17 cellular contexts compared by ENCODE assay signal in genomic region chr14:101716956-101717662, GRCh38. TPM values are rescaled to one million over a fixed set of nuclear protein-coding genes. Genes with fewer than 3 reads are reported as not detected.
DNase-seq lines count a peak whose midpoint lies in the region; ATAC-seq and TF ChIP-seq lines count a peak whose summit lies in the region.
"Had no signal": no experiment of that assay in that cellular context is flagged by ENCODE, and none has a peak within 500 bp of the region (broad histone marks: within the 10 kb centered on the region; RNA-seq: fewer than 3 reads in every experiment).

No MANE protein-coding gene starts in this region.

- H2AFZ ChIP-seq in PC-3 (ENCODE audit: low read length) (no peak overlapping the region), neural progenitor cell (replicated peaks) (peak overlapping the region; percentile 29)

- H3K4me2 ChIP-seq in PC-3 (ENCODE audit: low read length) (no peak overlapping the region), neural progenitor cell (no peak overlapping the region)

- H3K27me3 Mint-ChIP-seq in neural progenitor cell (ENCODE audit: insufficient read depth, low read depth) = peaks cover 5% of the 10 kb centered on the region

- no peaks in the 10 kb centered on the region for H3K9me3 ChIP-seq in PC-3 (ENCODE audit: low read length)
- H3K9me3 ChIP-seq in colonic mucosa = no peaks in the 10 kb centered on the region
- H3K9me3 ChIP-seq in neural progenitor cell (ENCODE audit: low read depth) = no peaks in the 10 kb centered on the region
- H3K9me3 ChIP-seq: adrenal gland, MG63 had no signal

- TF ChIP-seq CTCF in PC-3 (conservative IDR thresholded peaks at IDR 0.05; ENCODE audit: low read depth, low read length) = 0 out of 2 replicates have a peak, but pooled peaks have one; percentile 1
- no peak for TF ChIP-seq CTCF in colonic mucosa (IDR thresholded peaks at IDR 0.05)
- TF ChIP-seq CTCF in neural progenitor cell (IDR thresholded peaks at IDR 0.05) = no peak
- no peak for TF ChIP-seq CTCF in foreskin keratinocyte (conservative IDR thresholded peaks at IDR 0.05)

- CTCF ChIA-PET in PC-3 (lab: Charles Lee) = no interaction called here

- H3F3A ChIP-seq in PC-3 (ENCODE audit: low read length, unreplicated experiment) (no peaks in the 10 kb centered on the region), neural progenitor cell (ENCODE audit: low read depth) (no peaks in the 10 kb centered on the region)

- no peak overlapping the region for H3K4me3 ChIP-seq in PC-3 (ENCODE audit: low read length)
- H3K4me3 ChIP-seq in colonic mucosa = no peak overlapping the region
- no peak overlapping the region for H3K4me3 ChIP-seq in neural progenitor cell
- H3K4me3 ChIP-seq: adrenal gland, MG63 had no signal

- H4K20me1 ChIP-seq in PC-3 (ENCODE audit: low read length) (no peaks in the 10 kb centered on the region), neural progenitor cell (ENCODE audit: low read depth) (no peaks in the 10 kb centered on the region)

- intact Hi-C loops in PC-3 (cut with micrococcal nuclease) = no loop called here
- intact Hi-C loops in colonic mucosa (cut with DNase I) = no loop called here

- H3K36me3 Mint-ChIP-seq in neural progenitor cell = no peaks in the 10 kb centered on the region

- no peaks in the 10 kb centered on the region for H3K36me3 ChIP-seq in PC-3 (ENCODE audit: low read depth, low read length)
- H3K36me3 ChIP-seq in colonic mucosa = no peaks in the 10 kb centered on the region
- H3K36me3 ChIP-seq in neural progenitor cell = no peaks in the 10 kb centered on the region
- H3K36me3 ChIP-seq: adrenal gland, MG63 had no signal

- H3K4me3 Mint-ChIP-seq in neural progenitor cell = no peak overlapping the region
- H3K4me3 Mint-ChIP-seq: T-helper 1 cell treated with Interleukin-12 subunit alpha and Interleukin-12 subunit beta and Interleukin-4 antibody, amounts not matched to agents 30 μg/mL and 1 μg/mL, for 36 hours had no signal

- no TSS peak for BruUV-seq in PC-3 (replicated peaks; lab: Mats Ljungman, UMichigan)

- peaks cover 3% of the 10 kb centered on the region for H3K4me1 Mint-ChIP-seq in neural progenitor cell

- H3K79me2 ChIP-seq in PC-3 (ENCODE audit: low read length) (no peaks in the 10 kb centered on the region), neural progenitor cell (ENCODE audit: low read depth) (no peaks in the 10 kb centered on the region)

- H3K27ac Mint-ChIP-seq in neural progenitor cell = no peak overlapping the region
- H3K27ac Mint-ChIP-seq: progenitor cell of endocrine pancreas; T-helper 1 cell treated with Interleukin-12 subunit alpha and Interleukin-12 subunit beta and Interleukin-4 antibody, amounts not matched to agents 30 μg/mL and 1 μg/mL, for 36 hours had no signal

- POLR2A ChIA-PET in PC-3 (lab: Charles Lee; ENCODE audit: unreplicated experiment) = no interaction called here

- DNase-seq in EH (ENCODE audit: low read depth) (peak; percentile 46), PC-3 (no peak), colonic mucosa (peak; percentile 13), neural progenitor cell (ENCODE audit: low spot score) (no peak), foreskin keratinocyte (no peak), HUDEP-2 (lab: John Stamatoyannopoulos, UW; ENCODE audit: unreplicated experiment in 76 of 76) (no peak), SK-N-DZ (ENCODE audit: low spot score) (no peak)
- DNase-seq: activated CD4-positive, CD25-positive, alpha-beta regulatory T cell treated with anti-CD3 and anti-CD28 coated beads, Interleukin-2, amount 50 U/mL, for 72 hours; DMS79 treated with DMSO at 0.1 percent for 48 hours; islet precursor cell; MG63; NCI-H2081; stimulated activated CD4-positive, alpha-beta T cell treated with anti-CD3 and anti-CD28 coated beads, Interleukin-12 subunit alpha, Interleukin-12 subunit beta, amount 100 ng/mL, for 4 hours had no signal

- no peaks in the 10 kb centered on the region for H3K9me2 ChIP-seq in PC-3 (replicated peaks; ENCODE audit: low read length)

- peaks cover 4% of the 10 kb centered on the region for H3K9me3 Mint-ChIP-seq in neural progenitor cell

- H3K27me3 ChIP-seq in PC-3 (ENCODE audit: low read length) (no peaks in the 10 kb centered on the region), colonic mucosa (no peaks in the 10 kb centered on the region), neural progenitor cell (no peaks in the 10 kb centered on the region), foreskin keratinocyte (no peaks in the 10 kb centered on the region)
- H3K27me3 ChIP-seq: adrenal gland, MG63 had no signal

- H3K4me1 ChIP-seq in PC-3 (ENCODE audit: insufficient read depth, low read length) (peaks cover 9% of the 10 kb centered on the region), colonic mucosa (no peaks in the 10 kb centered on the region), neural progenitor cell (no peaks in the 10 kb centered on the region), foreskin keratinocyte (no peaks in the 10 kb centered on the region)
- H3K4me1 ChIP-seq: adrenal gland had no signal

- no peak overlapping the region for H3K9ac ChIP-seq in PC-3 (ENCODE audit: low read length)
- H3K9ac ChIP-seq in colonic mucosa (ENCODE audit: low read depth in 2 of 2, low read length in 2 of 2) = no peak overlapping the region
- no peak overlapping the region for H3K9ac ChIP-seq in neural progenitor cell

- no peak for ATAC-seq in PC-3
- ATAC-seq in foreskin keratinocyte = no peak
- ATAC-seq in GM21576 (IDR thresholded peaks at IDR 0.05; ENCODE audit: unreplicated experiment) = no peak

- H3K27ac ChIP-seq in PC-3 (ENCODE audit: low read length) (no peak overlapping the region), colonic mucosa (no peak overlapping the region), neural progenitor cell (no peak overlapping the region), foreskin keratinocyte (no peak overlapping the region)
- H3K27ac ChIP-seq: adrenal gland had no signal

RNA-seq across cellular contexts. Expression of gene PPP2R5C, which starts 44.4 kb away (rescaled TPM):
- total RNA-seq in PC-3 (2014; rRNA removed) (92.9 and 96.1 TPM in 2 replicates), colonic mucosa (100 to 1,000 TPM; 146 to 153 TPM), neural progenitor cell (ENCODE audit: low replicate concordance) (113 and 183 TPM in 2 replicates), foreskin keratinocyte (74.5 and 77.0 TPM in 2 replicates)
- 51.8 and 54.7 TPM in 2 replicates for polyA plus RNA-seq in foreskin keratinocyte
- 33.0 and 34.3 TPM in 2 replicates for polyA plus RNA-seq in SK-N-DZ (2014; cell fraction: cytosol; rRNA removed)
- 31.6 and 43.3 TPM in 2 replicates for polyA plus RNA-seq in SK-N-DZ (2014; cell fraction: nucleus; rRNA removed)

Comparison
In these comparisons a context has a peak if more than half of its experiments do, and no peak if none do; other contexts are left out.
1. DNase-seq: peak in EH (single experiment) and colonic mucosa (single experiment); none in PC-3 (single experiment), neural progenitor cell (single experiment), foreskin keratinocyte (0 of 2), HUDEP-2 (0 of 76) and SK-N-DZ (single experiment).